In genomic region chr10:52771534-52772455, GRCh38 we compare ENCODE assay signal across 1 cellular context.
TF ChIP-seq lines count a peak whose summit lies in the region.

No MANE protein-coding gene starts in this region.

TF ChIP-seq in HepG2, 621 proteins besides CTCF, POLR2A, EP300 and RAD21 (continued from another document and continues in another):
- TF ChIP-seq THRA (CRISPR knock-in tag; IDR thresholded peaks at IDR 0.05; ENCODE audit: borderline replicate concordance) (peak; percentile 94; the same call in 1 of the 2 replicates), HMG20A (CRISPR knock-in tag; IDR thresholded peaks at IDR 0.05; ENCODE audit: borderline replicate concordance) (peak; percentile 92; the same call in 1 of the 2 replicates), PATZ1 (CRISPR knock-in tag; IDR thresholded peaks at IDR 0.05) (peak; percentile 53; the same call in 1 of the 2 replicates), ISL2 (CRISPR knock-in tag; IDR thresholded peaks at IDR 0.05) (peak; percentile 89), NR2C2 (CRISPR knock-in tag; IDR thresholded peaks at IDR 0.05; ENCODE audit: borderline replicate concordance) (0 out of 2 replicates have a peak, but pooled peaks have one; percentile 27), NFIC (IDR thresholded peaks at IDR 0.05; ENCODE audit: low read length) (peak; percentile 49), DNMT3B (CRISPR knock-in tag; conservative IDR thresholded peaks at IDR 0.05) (0 out of 2 replicates have a peak, but pooled peaks have one; percentile 9), ZNF580 (CRISPR knock-in tag; IDR thresholded peaks at IDR 0.05; ENCODE audit: borderline replicate concordance, low read depth) (0 out of 2 replicates have a peak, but pooled peaks have one; percentile 50), ZNF749 (CRISPR knock-in tag; IDR thresholded peaks at IDR 0.05; ENCODE audit: borderline replicate concordance) (peak; percentile 24; the same call in 1 of the 2 replicates), ZNF34 (CRISPR knock-in tag; IDR thresholded peaks at IDR 0.05; ENCODE audit: borderline replicate concordance) (no peak), ZNF770 (CRISPR knock-in tag; IDR thresholded peaks at IDR 0.05) (no peak), TERF1 (CRISPR knock-in tag; IDR thresholded peaks at IDR 0.05) (no peak), NR2F1 (CRISPR knock-in tag; IDR thresholded peaks at IDR 0.05) (peak; percentile 75; a peak in 2 of 4 replicates), POLR2G (IDR thresholded peaks at IDR 0.05; ENCODE audit: low read depth, low read length) (0 out of 2 replicates have a peak, but pooled peaks have one; percentile 39), PAF1 (CRISPR knock-in tag; IDR thresholded peaks at IDR 0.05) (no peak), PRDM10 (CRISPR knock-in tag; IDR thresholded peaks at IDR 0.05; ENCODE audit: low read depth) (no peak), ZNF501 (CRISPR knock-in tag; IDR thresholded peaks at IDR 0.05) (peak; percentile 32; the same call in 1 of the 2 replicates), MED8 (CRISPR knock-in tag; IDR thresholded peaks at IDR 0.05; ENCODE audit: insufficient replicate concordance) (peak; percentile 12), CBX5 (CRISPR knock-in tag; IDR thresholded peaks at IDR 0.05; ENCODE audit: borderline replicate concordance) (peak; percentile 5; the same call in 1 of the 2 replicates), TCF7 (IDR thresholded peaks at IDR 0.05; ENCODE audit: low read depth) (peak; percentile 72), ZNF564 (CRISPR knock-in tag; IDR thresholded peaks at IDR 0.05) (no peak), RXRA (CRISPR knock-in tag; IDR thresholded peaks at IDR 0.05) (peak; percentile 83; the same call in 1 of the 2 replicates), FOXK1 (CRISPR knock-in tag; IDR thresholded peaks at IDR 0.05; ENCODE audit: borderline replicate concordance, low read depth) (peak; percentile 68; the same call in 1 of the 2 replicates), ZNF598 (CRISPR knock-in tag; IDR thresholded peaks at IDR 0.05; ENCODE audit: borderline replicate concordance) (no peak), STAG1 (CRISPR knock-in tag; IDR thresholded peaks at IDR 0.05) (no peak), PRDM4 (CRISPR knock-in tag; IDR thresholded peaks at IDR 0.05; ENCODE audit: borderline replicate concordance) (no peak), GATA4 (IDR thresholded peaks at IDR 0.05; ENCODE audit: borderline replicate concordance, low read depth) (peak; percentile 59; the same call in 1 of the 2 replicates), ZNF558 (CRISPR knock-in tag; IDR thresholded peaks at IDR 0.05; ENCODE audit: borderline replicate concordance) (no peak; the same call in 1 of the 2 replicates), PAXIP1 (CRISPR knock-in tag; conservative IDR thresholded peaks at IDR 0.05) (peak; percentile 92), MAX (IDR thresholded peaks at IDR 0.05) (peak; percentile 35; the same call in 1 of the 2 replicates), IRF2 (CRISPR knock-in tag; IDR thresholded peaks at IDR 0.05) (peak; percentile 67; the same call in 1 of the 2 replicates), ERF (CRISPR knock-in tag; IDR thresholded peaks at IDR 0.05) (no peak), ZBTB21 (CRISPR knock-in tag; IDR thresholded peaks at IDR 0.05) (0 out of 2 replicates have a peak, but pooled peaks have one; percentile 20), FOXK2 (IDR thresholded peaks at IDR 0.05) (no peak), SRSF1 (optimal IDR thresholded peaks at IDR 0.05; ENCODE audit: low read depth, low read length) (no peak), ETV5 (CRISPR knock-in tag; IDR thresholded peaks at IDR 0.05; ENCODE audit: borderline replicate concordance) (peak; percentile 42; the same call in 1 of the 2 replicates), ESRRA (CRISPR knock-in tag; IDR thresholded peaks at IDR 0.05; ENCODE audit: low read depth) (no peak), ZSCAN22 (CRISPR knock-in tag; IDR thresholded peaks at IDR 0.05) (0 out of 2 replicates have a peak, but pooled peaks have one; percentile 13), ZMYM4 (CRISPR knock-in tag; IDR thresholded peaks at IDR 0.05) (peak; percentile 66; the same call in 1 of the 2 replicates), TFE3 (CRISPR knock-in tag; IDR thresholded peaks at IDR 0.05) (peak; percentile 78), DRAP1 (CRISPR knock-in tag; IDR thresholded peaks at IDR 0.05) (peak; percentile 53; the same call in 1 of the 2 replicates)
